In the genomic region with DNA sequence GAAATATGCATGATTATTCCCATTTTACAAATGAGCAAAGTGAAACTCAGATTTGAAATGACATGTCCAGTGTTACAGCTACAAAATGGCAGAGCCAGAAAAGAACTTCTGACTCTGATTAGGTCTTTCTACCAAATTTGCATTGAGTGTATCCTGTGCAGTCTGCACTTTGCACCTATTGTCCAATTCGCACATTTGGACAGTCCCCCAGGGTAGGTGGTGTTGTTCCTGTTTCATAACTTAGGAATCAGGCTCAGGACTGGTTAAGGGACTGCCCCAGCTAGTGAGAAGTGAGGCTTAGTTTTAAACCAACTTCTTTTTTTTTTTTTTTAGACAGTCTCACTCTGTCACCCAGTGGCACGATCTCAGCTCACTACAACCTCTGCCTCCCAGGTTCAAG, we compare ENCODE assay signal across 32 cellular contexts.
"Had no signal": no experiment of that assay in that cellular context is flagged by ENCODE, and none has a peak within 500 bp of the region (broad histone marks: within the 10 kb centered on the region; RNA-seq: fewer than 3 reads in every experiment).

No MANE protein-coding gene starts in this region.

- H3K36me3 ChIP-seq: brain microvascular endothelial cell, SJCRH30 had no signal

- H3K27me3 ChIP-seq: brain microvascular endothelial cell, SJCRH30 had no signal

- H3K9me3 ChIP-seq: SJCRH30 had no signal

- DNase-seq: activated CD4-positive, alpha-beta T cell treated with anti-CD3 and anti-CD28 coated beads for 36 hours; activated CD4-positive, alpha-beta T cell treated with anti-CD3 and anti-CD28 coated beads, Interleukin-2, amount 10 ng/mL, durations not matched to agents 7 days and 5 days; activated CD4-positive, alpha-beta T cell treated with anti-CD3 and anti-CD28 coated beads, Interleukin-2, amount 50 U/mL, for 48 hours; activated CD8-positive, alpha-beta T cell treated with anti-CD3 and anti-CD28 coated beads, Interleukin-2, amount 10 ng/mL, durations not matched to agents 7 days and 5 days; activated gamma-delta T cell treated with Interleukin-2 at 50 U/mL for 16 hours; activated naive CD4-positive, alpha-beta T cell treated with anti-CD3 and anti-CD28 coated beads, Interleukin-2, amount 10 ng/mL, durations not matched to agents 7 days and 5 days; activated naive CD8-positive, alpha-beta T cell treated with anti-CD3 and anti-CD28 coated beads, Interleukin-2, amount 50 U/mL, for 24 hours; activated T-cell treated with anti-CD3 and anti-CD28 coated beads for 4 hours; activated T-cell treated with anti-CD3 and anti-CD28 coated beads, Interleukin-2, amount 50 U/mL, for 4 hours; aorta; brain microvascular endothelial cell; central memory CD4-positive, alpha-beta T cell; MM.1S; NCI-H1092 treated with DMSO at 0.1 percent for 48 hours; NCI-H1417; NCI-H146; NCI-H187; NCI-H2029 treated with DMSO at 0.1 percent for 48 hours; NCI-H2107; NCI-H2171; NCI-H510A; NCI-H526; NCI-H748 treated with DMSO at 0.1 percent for 48 hours; NK-92 treated with Interleukin-12 subunit alpha and Interleukin-12 subunit beta, amount 100 ng/mL, for 24 hours; OCI-M1; SHP77; SJCRH30 had no signal

- H3K27ac ChIP-seq: brain microvascular endothelial cell, SJCRH30, SK-N-MC had no signal

- H3K4me3 ChIP-seq: SJCRH30, SK-N-MC had no signal

- FAIRE-seq: colon had no signal

- ATAC-seq: activated CD4-positive, alpha-beta T cell treated with anti-CD3 and anti-CD28 coated beads for 36 hours; activated CD4-positive, CD25-positive, alpha-beta regulatory T cell treated with anti-CD3 and anti-CD28 coated beads, Interleukin-2, amount 50 U/mL, for 24 hours; activated CD8-positive, alpha-beta T cell treated with anti-CD3 and anti-CD28 coated beads, Interleukin-2, amount 10 ng/mL, durations not matched to agents 7 days and 5 days; activated naive CD8-positive, alpha-beta T cell treated with anti-CD3 and anti-CD28 coated beads, Interleukin-2, amount 50 U/mL, for 24 hours; activated T-cell treated with anti-CD3 and anti-CD28 coated beads, Interleukin-2, amount 50 U/mL, for 4 hours; Panc1; WTC11 had no signal
